Comparison of ENCODE assay signal across 11 cellular contexts in genomic region chr9:128372784-128373183, GRCh38. TPM values are rescaled to one million over a fixed set of nuclear protein-coding genes. Genes with fewer than 3 reads are reported as not detected.
DNase-seq lines count a peak whose midpoint lies in the region; ATAC-seq and TF ChIP-seq lines count a peak whose summit lies in the region.
"Had no signal": no experiment of that assay in that cellular context is flagged by ENCODE, and none has a peak within 500 bp of the region (broad histone marks: within the 10 kb centered on the region; RNA-seq: fewer than 3 reads in every experiment).

No MANE protein-coding gene starts in this region.

- peaks cover 34% of the 10 kb centered on the region for H3K4me1 Mint-ChIP-seq in CD4-positive, alpha-beta T cell (ENCODE audit: low read depth)
- H3K4me1 Mint-ChIP-seq in central memory CD8-positive, alpha-beta T cell = peaks cover 34% of the 10 kb centered on the region
- H3K4me1 Mint-ChIP-seq in natural killer cell = peaks cover 29 to 31% of the 10 kb centered on the region in 2 donors

- no peaks in the 10 kb centered on the region for H3K9me2 ChIP-seq in Loucy (replicated peaks; ENCODE audit: low read depth, low read length)

- POLR2A ChIA-PET in CD4-positive, alpha-beta T cell (lab: Charles Lee) = no interaction called here

- peak overlapping the region; percentile 94 for H3K27ac Mint-ChIP-seq in CD4-positive, alpha-beta T cell
- H3K27ac Mint-ChIP-seq in central memory CD8-positive, alpha-beta T cell (ENCODE audit: low read depth) = no peak overlapping the region
- H3K27ac Mint-ChIP-seq in natural killer cell = peak overlapping the region; percentile 96 to 99

- ATAC-seq in CD4-positive, alpha-beta T cell (ENCODE audit: poor library complexity) = no peak
- no peak for ATAC-seq in central memory CD8-positive, alpha-beta T cell (replicated peaks; ENCODE audit: extremely low read depth, poor library complexity, severe bottlenecking)
- ATAC-seq in natural killer cell = no peak
- ATAC-seq in GM21381 (IDR thresholded peaks at IDR 0.05; ENCODE audit: unreplicated experiment) = no peak
- no peak for ATAC-seq in HG03135 (IDR thresholded peaks at IDR 0.05; ENCODE audit: unreplicated experiment)

- H3K4me3 Mint-ChIP-seq in CD4-positive, alpha-beta T cell = peak overlapping the region; percentile 97
- H3K4me3 Mint-ChIP-seq in central memory CD8-positive, alpha-beta T cell = peak overlapping the region; percentile 93
- H3K4me3 Mint-ChIP-seq in natural killer cell = peak overlapping the region; percentile 76

- no peaks in the 10 kb centered on the region for H3K27me3 ChIP-seq in CD4-positive, alpha-beta T cell (ENCODE audit: control insufficient read depth, insufficient read depth, low read length)
- no peaks in the 10 kb centered on the region for H3K27me3 ChIP-seq in Loucy (ENCODE audit: insufficient read depth, low read length, poor library complexity, severe bottlenecking)

- H4K20me1 ChIP-seq in Loucy (ENCODE audit: insufficient read depth, low read length, poor library complexity, severe bottlenecking) = no peaks in the 10 kb centered on the region

- H3K27me3 Mint-ChIP-seq in CD4-positive, alpha-beta T cell = no peaks in the 10 kb centered on the region
- no peaks in the 10 kb centered on the region for H3K27me3 Mint-ChIP-seq in central memory CD8-positive, alpha-beta T cell
- H3K27me3 Mint-ChIP-seq in natural killer cell (ENCODE audit: low read depth in 2 of 2) = no peaks in the 10 kb centered on the region

- no peaks in the 10 kb centered on the region for H3K9me3 ChIP-seq in CD4-positive, alpha-beta T cell (ENCODE audit: control insufficient read depth, low read length)
- H3K9me3 ChIP-seq in Loucy (ENCODE audit: insufficient read depth, low read depth, low read length) = no peaks in the 10 kb centered on the region

- intact Hi-C loops in CD4-positive, alpha-beta T cell (cut with DNase I, micrococcal nuclease) = loop anchor here (5.0 kb wide), 3 partner anchors 80 to 400 kb away; partner anchors contain the start of genes ODF2 (in 1 of the 2) and ZER1 (in 1 of the 2)
- intact Hi-C loops in natural killer cell (cut with micrococcal nuclease) = no loop called here

- peak overlapping the region; percentile 78 for H3K4me2 ChIP-seq in Loucy (ENCODE audit: low read depth, low read length, poor library complexity, severe bottlenecking)

- no peak for DNase-seq in CD4-positive, alpha-beta T cell
- DNase-seq in central memory CD8-positive, alpha-beta T cell (ENCODE audit: low spot score in 2 of 2) = no peak
- no peak for DNase-seq in natural killer cell
- DNase-seq in stimulated activated CD4-positive, alpha-beta T cell treated with anti-CD3 and anti-CD28 coated beads, Interleukin-4, amount 100 ng/mL, for 1 hour = no peak
- DNase-seq in NCI-H2029 treated with DMSO at 0.1 percent for 48 hours (lab: John Stamatoyannopoulos, UW) = no peak
- DNase-seq: GDM1, NCI-H510A treated with DMSO at 0.1 percent for 48 hours had no signal

- no peak overlapping the region for H3K27ac ChIP-seq in CD4-positive, alpha-beta T cell (ENCODE audit: low read depth, low read length)

- H3K79me2 ChIP-seq in Loucy (ENCODE audit: insufficient read depth, low read length) = peaks cover 53% of the 10 kb centered on the region

- H3K4me3 ChIP-seq in Loucy (ENCODE audit: low read length, poor library complexity, severe bottlenecking) = peak overlapping the region; percentile 90
- H3K4me3 ChIP-seq: lung had no signal

- H2AFZ ChIP-seq in Loucy (ENCODE audit: low read length) = no peak overlapping the region

- H3K36me3 Mint-ChIP-seq in CD4-positive, alpha-beta T cell (ENCODE audit: low read depth) = peaks cover 54% of the 10 kb centered on the region
- peaks cover 8% of the 10 kb centered on the region for H3K36me3 Mint-ChIP-seq in central memory CD8-positive, alpha-beta T cell (ENCODE audit: insufficient read depth)
- no peaks in the 10 kb centered on the region for H3K36me3 Mint-ChIP-seq in natural killer cell

- no peaks in the 10 kb centered on the region for H3F3A ChIP-seq in Loucy (ENCODE audit: low read depth)

- no peak for TF ChIP-seq CTCF in CD4-positive, alpha-beta T cell (IDR thresholded peaks at IDR 0.05)
- no peak for TF ChIP-seq CTCF in Loucy (conservative IDR thresholded peaks at IDR 0.05; ENCODE audit: low read length)
- no peak for TF ChIP-seq CTCF in natural killer cell (IDR thresholded peaks at IDR 0.05)

- peak overlapping the region; percentile 81 for H3K9ac ChIP-seq in Loucy (ENCODE audit: low read depth, low read length, poor library complexity, severe bottlenecking)

- CTCF ChIA-PET in CD4-positive, alpha-beta T cell (lab: Charles Lee) = no interaction called here

- H3K4me1 ChIP-seq in Loucy (ENCODE audit: insufficient read depth, low read length, poor library complexity, severe bottlenecking) = peaks cover 14% of the 10 kb centered on the region

- no peaks in the 10 kb centered on the region for H3K9me3 Mint-ChIP-seq in CD4-positive, alpha-beta T cell
- H3K9me3 Mint-ChIP-seq in central memory CD8-positive, alpha-beta T cell = no peaks in the 10 kb centered on the region
- no peaks in the 10 kb centered on the region for H3K9me3 Mint-ChIP-seq in natural killer cell

- no peaks in the 10 kb centered on the region for H3K36me3 ChIP-seq in Loucy (ENCODE audit: insufficient read depth, low read length)

RNA-seq across cellular contexts. Expression of gene URM1, which starts 1.6 kb away (rescaled TPM):
- 10 to 100 TPM; 28.4 to 28.8 TPM for total RNA-seq in CD4-positive, alpha-beta T cell
- total RNA-seq in natural killer cell = 10 to 100 TPM; 39.4 to 47.8 (median 46.7) TPM

RNA-seq across cellular contexts. Expression of gene SLC27A4, which starts 32.5 kb away (rescaled TPM):
- 1 to 10 TPM; 2.2 to 3.1 TPM for total RNA-seq in CD4-positive, alpha-beta T cell
- total RNA-seq in natural killer cell = 10 to 100 TPM in 2 of 3 donors, 1 to 10 TPM in 1; 7.7 to 12.3 (median 11.2) TPM

RNA-seq across cellular contexts. Expression of gene CERCAM, which starts 47.9 kb away (rescaled TPM):
- under 1 TPM; 0.30 to 0.31 TPM for total RNA-seq in CD4-positive, alpha-beta T cell
- 10 to 100 TPM; 11.5 to 29.6 (median 24.2) TPM for total RNA-seq in natural killer cell

RNA-seq across cellular contexts. Expression of gene COQ4, which starts 50.1 kb away (rescaled TPM):
- total RNA-seq in CD4-positive, alpha-beta T cell = 10 to 100 TPM; 20.7 to 21.7 TPM
- total RNA-seq in natural killer cell = 10 to 100 TPM; 28.2 to 34.5 (median 30.4) TPM

RNA-seq across cellular contexts. Expression of gene TRUB2, which starts 50.5 kb away (rescaled TPM):
- total RNA-seq in CD4-positive, alpha-beta T cell = 1 to 10 TPM; 4.8 to 6.5 TPM
- total RNA-seq in natural killer cell = 10 to 100 TPM in 2 of 3 donors, 1 to 10 TPM in 1; 8.8 to 12.0 (median 11.3) TPM

Comparison
In these comparisons a context has a peak if more than half of its experiments do, and no peak if none do; other contexts are left out.
1. RNA of gene CERCAM, which starts 47.9 kb away (total RNA-seq): 11.5 to 29.6 TPM in natural killer cell; 0.30 to 0.31 TPM in CD4-positive, alpha-beta T cell; every median in the first group is over 4 times any median in the second.
2. Peak in every context shown above with its lines, with median percentiles within 50 percentile points of each other: H3K4me3 Mint-ChIP-seq.